In the genomic region with DNA sequence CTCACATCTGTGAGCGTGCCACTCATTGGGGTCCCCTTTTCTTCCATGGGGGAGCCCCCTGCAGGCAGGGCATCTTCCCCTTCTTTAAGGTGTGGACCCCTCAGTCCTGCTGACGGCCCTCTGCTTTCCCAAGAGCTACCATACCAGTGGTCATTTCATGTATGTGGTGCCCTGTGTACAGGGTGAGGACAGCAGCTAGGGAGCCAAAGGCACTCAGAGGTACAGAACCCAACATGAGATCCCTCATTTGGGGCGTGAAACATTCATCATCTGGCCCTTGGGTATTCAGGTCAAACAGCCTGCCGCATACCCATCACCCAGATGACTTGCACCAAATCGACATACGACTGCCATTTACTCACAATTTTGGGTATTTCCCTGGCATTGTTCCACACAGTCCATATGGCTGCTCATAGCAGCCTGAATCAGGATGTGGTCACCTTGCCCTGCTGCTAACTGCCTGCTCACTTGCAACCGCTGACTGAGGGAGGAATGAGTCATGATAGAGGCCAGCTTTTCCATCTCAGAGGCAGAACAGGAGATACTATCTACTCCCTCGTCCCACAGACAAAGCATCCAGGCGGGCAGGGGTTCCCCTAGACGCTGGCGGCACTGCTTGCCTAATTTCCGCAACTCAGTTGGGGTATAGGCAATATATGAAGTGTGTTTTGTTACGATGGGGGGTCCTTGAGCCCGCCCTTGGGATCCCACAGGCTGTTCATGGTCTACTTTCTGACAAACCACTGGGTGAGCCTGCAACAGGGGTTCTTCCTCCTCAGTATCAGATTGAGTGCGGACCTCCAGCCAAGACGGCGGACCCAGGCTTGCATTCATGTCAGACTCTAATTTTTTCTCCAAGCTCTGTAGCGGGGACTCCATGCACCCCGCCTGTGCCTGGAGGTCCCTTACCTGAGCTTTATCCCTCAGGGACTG, we compare ENCODE assay signal across 9 cellular contexts.
DNase-seq lines count a peak whose midpoint lies in the region; ATAC-seq and TF ChIP-seq lines count a peak whose summit lies in the region.
"Had no signal": no experiment of that assay in that cellular context is flagged by ENCODE, and none has a peak within 500 bp of the region (broad histone marks: within the 10 kb centered on the region; RNA-seq: fewer than 3 reads in every experiment).

No MANE protein-coding gene starts in this region.

- H3K27ac Mint-ChIP-seq in activated CD4-positive, alpha-beta T cell treated with anti-CD3 and anti-CD28 coated beads for 36 hours, result no peak overlapping the region

- intact Hi-C loops in activated CD4-positive, alpha-beta T cell treated with anti-CD3 and anti-CD28 coated beads for 36 hours (cut with DNase I, micrococcal nuclease), result no loop called here
- intact Hi-C loops in ascending aorta (cut with DNase I), result no loop called here

- TF ChIP-seq CTCF in ascending aorta (IDR thresholded peaks at IDR 0.05), result no peak

- peak; percentile 95 for ATAC-seq in activated CD4-positive, alpha-beta T cell treated with anti-CD3 and anti-CD28 coated beads for 36 hours
- ATAC-seq in HG02610 (IDR thresholded peaks at IDR 0.05; ENCODE audit: unreplicated experiment) (peak; percentile 93), GM19397 (IDR thresholded peaks at IDR 0.05; ENCODE audit: unreplicated experiment) (no peak)

- H3K27me3 Mint-ChIP-seq in activated CD4-positive, alpha-beta T cell treated with anti-CD3 and anti-CD28 coated beads for 36 hours, result no peaks in the 10 kb centered on the region

- CTCF ChIA-PET in activated CD4-positive, alpha-beta T cell treated with anti-CD3 and anti-CD28 coated beads for 36 hours (lab: Charles Lee), result no interaction called here

- no peaks in the 10 kb centered on the region for H3K9me3 Mint-ChIP-seq in activated CD4-positive, alpha-beta T cell treated with anti-CD3 and anti-CD28 coated beads for 36 hours (ENCODE audit: low read depth)

- H3K4me1 Mint-ChIP-seq in activated CD4-positive, alpha-beta T cell treated with anti-CD3 and anti-CD28 coated beads for 36 hours, result no peaks in the 10 kb centered on the region

- POLR2A ChIA-PET in activated CD4-positive, alpha-beta T cell treated with anti-CD3 and anti-CD28 coated beads for 36 hours (lab: Charles Lee), result no interaction called here

- H3K27ac ChIP-seq in ascending aorta, result no peak overlapping the region
- H3K27ac ChIP-seq: BLaER1 had no signal

- no peaks in the 10 kb centered on the region for H3K9me3 ChIP-seq in ascending aorta

- no peaks in the 10 kb centered on the region for H3K36me3 Mint-ChIP-seq in activated CD4-positive, alpha-beta T cell treated with anti-CD3 and anti-CD28 coated beads for 36 hours (ENCODE audit: low read depth)

- H3K4me3 Mint-ChIP-seq in activated CD4-positive, alpha-beta T cell treated with anti-CD3 and anti-CD28 coated beads for 36 hours, result no peak overlapping the region

- no peaks in the 10 kb centered on the region for H3K4me1 ChIP-seq in ascending aorta
- H3K4me1 ChIP-seq: BLaER1 had no signal

- DNase-seq in activated CD4-positive, alpha-beta T cell treated with anti-CD3 and anti-CD28 coated beads for 36 hours, result peak; percentile 65
- DNase-seq in activated CD4-positive, alpha-beta T cell treated with anti-CD3 and anti-CD28 coated beads, Interleukin-2, amount 50 U/mL, for 1 hour, result no peak
- DNase-seq in NCI-H226 (peak; percentile 63), dedifferentiated amniotic fluid mesenchymal stem cell (ENCODE audit: extremely low spot score) (peak; percentile 74), middle frontal gyrus (ENCODE audit: extremely low spot score, low spot score) (no peak), ascending aorta (ENCODE audit: low spot score in 2 of 2) (no peak)

- H3K4me3 ChIP-seq in ascending aorta, result no peak overlapping the region
- H3K4me3 ChIP-seq: BLaER1 had no signal

- H3K36me3 ChIP-seq in ascending aorta, result no peaks in the 10 kb centered on the region
- H3K36me3 ChIP-seq: BLaER1 had no signal

- H3K27me3 ChIP-seq in ascending aorta, result no peaks in the 10 kb centered on the region
- H3K27me3 ChIP-seq: BLaER1 had no signal

Comparison
In these comparisons a context has a peak if more than half of its experiments do, and no peak if none do; other contexts are left out.
1. DNase-seq: peak in activated CD4-positive, alpha-beta T cell treated with anti-CD3 and anti-CD28 coated beads for 36 hours (single experiment), NCI-H226 (single experiment) and dedifferentiated amniotic fluid mesenchymal stem cell (single experiment); none in activated CD4-positive, alpha-beta T cell treated with anti-CD3 and anti-CD28 coated beads, Interleukin-2, amount 50 U/mL, for 1 hour (single experiment), middle frontal gyrus (single experiment) and ascending aorta (0 of 2).